ENCODE assay signal across 12 cellular contexts in the genomic region with DNA sequence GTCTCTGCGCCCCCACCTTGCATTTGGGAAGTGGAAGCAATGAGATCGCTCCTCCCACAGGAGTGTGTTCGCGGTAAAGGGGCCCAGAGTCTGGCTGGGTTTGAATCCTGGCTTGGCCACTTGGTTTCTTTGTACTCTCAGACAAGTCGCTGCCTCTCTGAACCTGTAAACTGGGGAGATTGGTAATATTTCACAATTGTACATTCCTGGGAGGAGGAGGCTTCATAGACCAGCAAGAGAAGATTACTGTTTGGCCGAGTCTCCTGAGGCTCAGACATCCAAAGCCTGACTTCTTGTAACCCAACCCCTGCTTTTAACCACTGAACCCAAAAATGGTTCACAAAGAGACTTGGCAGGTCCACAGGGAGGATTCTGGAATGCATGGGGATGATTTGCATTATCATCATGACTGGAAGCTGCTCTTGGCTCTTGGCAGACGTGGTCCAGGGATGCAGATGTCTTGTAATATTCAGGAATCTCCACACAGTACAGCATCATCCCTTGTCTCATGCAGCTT. TPM values are rescaled to one million over a fixed set of nuclear protein-coding genes. Genes with fewer than 3 reads are reported as not detected.
DNase-seq lines count a peak whose midpoint lies in the region; ATAC-seq and TF ChIP-seq lines count a peak whose summit lies in the region.
"Had no signal": no experiment of that assay in that cellular context is flagged by ENCODE, and none has a peak within 500 bp of the region (broad histone marks: within the 10 kb centered on the region; RNA-seq: fewer than 3 reads in every experiment).

No MANE protein-coding gene starts in this region.

- H3K9me3 ChIP-seq in adrenal gland (replicated peaks in 1 of 3), result no peaks in the 10 kb centered on the region
- H3K9me3 ChIP-seq in skeletal muscle satellite cell (replicated peaks; ENCODE audit: low read length), result no peaks in the 10 kb centered on the region

- H3K27ac ChIP-seq in GM23338 (ENCODE audit: low read depth) (no peak overlapping the region; the same call in 1 of the 2 replicates), adrenal gland (peak overlapping the region in 3 of 5 donors; percentile 50 to 79 (median 57))

- H3K36me3 ChIP-seq in GM23338 (ENCODE audit: insufficient read depth), result no peaks in the 10 kb centered on the region; the same call in 1 of the 2 replicates
- H3K36me3 ChIP-seq in adrenal gland (replicated peaks in 1 of 2), result peaks cover 0 to 3% of the 10 kb centered on the region in 2 donors
- H3K36me3 ChIP-seq in skeletal muscle satellite cell (ENCODE audit: insufficient read depth, low read length), result peaks cover 12% of the 10 kb centered on the region

- H3K79me2 ChIP-seq in GM23338 (replicated peaks; ENCODE audit: insufficient read depth), result no peaks in the 10 kb centered on the region

- DNase-seq in GM23338 (ENCODE audit: low spot score) (peak; percentile 54), adrenal gland (peak in 2 of 7 donors; percentile 40 to 73), fibroblast of the aortic adventitia (ENCODE audit: low read depth) (peak; percentile 99), DMS 273 (lab: John Stamatoyannopoulos, UW; ENCODE audit: unreplicated experiment) (no peak), GM13976 (ENCODE audit: low spot score) (no peak), anterior cingulate cortex (lab: John Stamatoyannopoulos, UW) (no peak), SIG-M5 (lab: John Stamatoyannopoulos, UW) (no peak)
- DNase-seq: caudate nucleus; DMS153; naive thymus-derived CD4-positive, alpha-beta T cell; NCI-H510A treated with DMSO at 0.1 percent for 48 hours had no signal

- H3K27me3 ChIP-seq in GM23338 (ENCODE audit: insufficient read depth) (no peaks in the 10 kb centered on the region), adrenal gland (no peaks in the 10 kb centered on the region), skeletal muscle satellite cell (ENCODE audit: control insufficient read depth, insufficient read depth, low read length) (no peaks in the 10 kb centered on the region)

- H3K4me1 ChIP-seq in GM23338 (ENCODE audit: insufficient read depth) (peaks cover 5% of the 10 kb centered on the region; the same call in 1 of the 2 replicates), adrenal gland (replicated peaks in 1 of 2) (peaks cover 7 to 10% of the 10 kb centered on the region in 2 donors), skeletal muscle satellite cell (ENCODE audit: control insufficient read depth, insufficient read depth, low read length) (peaks cover 26% of the 10 kb centered on the region)

- no peaks in the 10 kb centered on the region for H3K9me2 ChIP-seq in GM23338 (ENCODE audit: insufficient read depth)

- peaks cover 11% of the 10 kb centered on the region for H3K4me1 Mint-ChIP-seq in GM23338

- peak overlapping the region; percentile 8; the same call in 1 of the 2 replicates for H3K4me2 ChIP-seq in GM23338
- H3K4me2 ChIP-seq in skeletal muscle satellite cell (ENCODE audit: low read length), result peak overlapping the region; percentile 15

- peaks cover 10% of the 10 kb centered on the region for H3K27me3 Mint-ChIP-seq in GM23338 (ENCODE audit: insufficient read depth, low read depth, poor library complexity)
- H3K27me3 Mint-ChIP-seq: naive thymus-derived CD4-positive, alpha-beta T cell had no signal

- in situ Hi-C loops in GM13976 (cut with MboI; ENCODE audit: low sequenced_read_pairs, unreplicated experiment), result loop anchor here (10.0 to 25.0 kb wide), 2 partner anchors 85 to 227 kb away; no protein-coding TSS in a partner anchor

- H3K9ac ChIP-seq in skeletal muscle satellite cell (ENCODE audit: low read depth, low read length), result peak overlapping the region; percentile 32

- H3K9me3 Mint-ChIP-seq in GM23338, result no peaks in the 10 kb centered on the region; the same call in 2 of the 3 replicates
- H3K9me3 Mint-ChIP-seq: naive thymus-derived CD4-positive, alpha-beta T cell had no signal

- intact Hi-C loops in adrenal gland (cut with DNase I), result loop anchor here (5.0 to 10.0 kb wide), 3 partner anchors 77 to 235 kb away; no protein-coding TSS in a partner anchor

- TF ChIP-seq CTCF in GM23338 (conservative IDR thresholded peaks at IDR 0.05; ENCODE audit: low read depth in 2 of 2), result no peak
- TF ChIP-seq CTCF in adrenal gland (IDR thresholded peaks at IDR 0.05), result no peak
- no peak for TF ChIP-seq CTCF in fibroblast of the aortic adventitia (IDR thresholded peaks at IDR 0.05; ENCODE audit: insufficient read depth, low read length)
- no peak for TF ChIP-seq CTCF in GM13976 (IDR thresholded peaks at IDR 0.05; ENCODE audit: borderline replicate concordance, control extremely low read depth, extremely low read depth, insufficient read depth, missing control alignments)

- H3K4me3 Mint-ChIP-seq in GM23338, result no peak overlapping the region
- H3K4me3 Mint-ChIP-seq: naive thymus-derived CD4-positive, alpha-beta T cell had no signal

- H2AFZ ChIP-seq in GM23338, result no peak overlapping the region

- H3K27ac Mint-ChIP-seq in GM23338, result peak overlapping the region; percentile 46
- H3K27ac Mint-ChIP-seq: naive thymus-derived CD4-positive, alpha-beta T cell had no signal

- peaks cover 25% of the 10 kb centered on the region for H3K36me3 Mint-ChIP-seq in GM23338 (ENCODE audit: low read depth)

- peak; percentile 16 for ATAC-seq in GM23338
- ATAC-seq: naive thymus-derived CD4-positive, alpha-beta T cell had no signal

- 66 to 73% (median 71%) methylated on average over 7 of the region's 7 CpGs for WGBS in adrenal gland, 4 donors

- H3K4me3 ChIP-seq in GM23338 (no peak overlapping the region), adrenal gland (no peak overlapping the region), fibroblast of the aortic adventitia (ENCODE audit: low read depth, low read length) (no peak overlapping the region), skeletal muscle satellite cell (ENCODE audit: low read length) (no peak overlapping the region)

- peaks cover 6% of the 10 kb centered on the region; the same call in 1 of the 2 replicates for H3F3A ChIP-seq in GM23338 (replicated peaks; ENCODE audit: low read depth)

- no peaks in the 10 kb centered on the region; the same call in none of the 2 replicates for H4K20me1 ChIP-seq in GM23338 (replicated peaks; ENCODE audit: insufficient read depth)

- TF ChIP-seq POLR2A in adrenal gland (IDR thresholded peaks at IDR 0.05), result no peak

TF ChIP-seq in GM23338, 12 proteins besides CTCF, POLR2A, EP300 and RAD21:
- no peak for TF ChIP-seq EZH2 (IDR thresholded peaks at IDR 0.05; ENCODE audit: low read depth, unreplicated experiment)

RNA-seq across cellular contexts. Expression of gene STRN4, which starts 13.6 kb away (rescaled TPM):
- total RNA-seq in GM23338 (2014; rRNA removed; shearing (Covaris generic)), result 131 and 140 TPM in 2 replicates
- polyA plus RNA-seq in GM23338 (2016; fragmentation: Nextera tagmentation; extraction: Ambion mirVana) (58.0 and 62.1 TPM in 2 replicates), adrenal gland (10 to 100 TPM; 22.3 to 92.8 (median 65.3) TPM)
- total RNA-seq in adrenal gland (10 to 100 TPM; 46.6 to 85.7 (median 66.8) TPM), fibroblast of the aortic adventitia (ENCODE audit: low replicate concordance) (45.3 and 45.9 TPM in 2 replicates)
- 50.4 and 57.7 TPM in 2 replicates for total RNA-seq in skeletal muscle satellite cell (2012; rRNA removed)

RNA-seq across cellular contexts. Expression of gene FKRP, which starts 14.0 kb away (rescaled TPM):
- total RNA-seq in GM23338 (2014; rRNA removed; shearing (Covaris generic)), result 25.5 and 31.9 TPM in 2 replicates
- polyA plus RNA-seq in GM23338 (2016; fragmentation: Nextera tagmentation; extraction: Ambion mirVana) (8.9 and 11.5 TPM in 2 replicates), adrenal gland (10 to 100 TPM in 2 of 3 donors, 1 to 10 TPM in 1; 5.5 to 19.1 (median 13.6) TPM)
- total RNA-seq in adrenal gland (10 to 100 TPM in 7 of 8 donors, 1 to 10 TPM in 1; 9.6 to 31.2 (median 16.7) TPM), fibroblast of the aortic adventitia (ENCODE audit: low replicate concordance) (11.8 and 13.2 TPM in 2 replicates)
- 19.9 and 20.3 TPM in 2 replicates for total RNA-seq in skeletal muscle satellite cell (2012; rRNA removed)

RNA-seq across cellular contexts. Expression of gene SLC1A5, which starts 28.5 kb away (rescaled TPM):
- 249 and 272 TPM in 2 replicates for total RNA-seq in GM23338 (2014; rRNA removed; shearing (Covaris generic))
- polyA plus RNA-seq in GM23338 (2016; fragmentation: Nextera tagmentation; extraction: Ambion mirVana), result 103 and 109 TPM in 2 replicates
- 10 to 100 TPM; 16.6 to 56.9 (median 34.2) TPM for total RNA-seq in adrenal gland
- polyA plus RNA-seq in adrenal gland, result 10 to 100 TPM; 13.3 to 32.3 (median 14.7) TPM
- total RNA-seq in fibroblast of the aortic adventitia (ENCODE audit: low replicate concordance), result 84.1 and 158 TPM in 2 replicates
- total RNA-seq in skeletal muscle satellite cell (2012; rRNA removed), result 102 and 130 TPM in 2 replicates

RNA-seq across cellular contexts. Expression of gene PRKD2, which starts 43.0 kb away (rescaled TPM):
- 66.6 and 68.0 TPM in 2 replicates for total RNA-seq in GM23338 (2014; rRNA removed; shearing (Covaris generic))
- polyA plus RNA-seq in GM23338 (2016; fragmentation: Nextera tagmentation; extraction: Ambion mirVana), result 53.8 and 53.9 TPM in 2 replicates
- 10 to 100 TPM; 11.5 to 37.0 (median 26.8) TPM for total RNA-seq in adrenal gland
- 10 to 100 TPM in 2 of 3 donors, 1 to 10 TPM in 1; 6.8 to 77.1 (median 53.7) TPM for polyA plus RNA-seq in adrenal gland
- 8.0 and 9.7 TPM in 2 replicates for total RNA-seq in fibroblast of the aortic adventitia (ENCODE audit: low replicate concordance)
- total RNA-seq in skeletal muscle satellite cell (2012; rRNA removed), result 7.1 and 7.6 TPM in 2 replicates

Comparison
In these comparisons a context has a peak if more than half of its experiments do, and no peak if none do; other contexts are left out.
1. DNase-seq: peak in GM23338 (single experiment) and fibroblast of the aortic adventitia (single experiment); none in DMS 273 (single experiment), GM13976 (single experiment), anterior cingulate cortex (0 of 58) and SIG-M5 (single experiment).